ENCODE assay signal across 29 cellular contexts in the genomic region with DNA sequence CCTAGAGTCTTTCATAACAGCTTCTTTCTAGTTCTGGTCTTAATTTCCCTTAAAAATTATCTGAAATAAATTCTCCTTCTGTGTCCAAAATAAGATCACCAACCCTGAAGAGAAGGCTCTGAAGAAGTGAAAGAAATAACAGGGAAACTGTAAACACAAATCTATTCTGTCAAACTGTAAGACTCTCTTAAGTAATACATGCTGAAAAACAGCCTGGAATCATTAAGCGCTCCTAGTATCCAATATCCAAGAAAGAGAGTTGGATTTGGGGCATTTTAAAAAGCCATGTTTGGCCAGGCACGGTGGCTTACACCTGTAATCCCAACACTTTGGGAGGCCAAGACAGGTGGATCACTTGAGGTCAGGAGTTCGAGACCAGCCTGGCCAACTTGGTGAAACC.
"Had no signal": no experiment of that assay in that cellular context is flagged by ENCODE, and none has a peak within 500 bp of the region (broad histone marks: within the 10 kb centered on the region; RNA-seq: fewer than 3 reads in every experiment).

No MANE protein-coding gene starts in this region.

- H3K4me1 Mint-ChIP-seq: activated CD4-positive, alpha-beta T cell treated with anti-CD3 and anti-CD28 coated beads, Interleukin-2, amount 10 ng/mL, durations not matched to agents 7 days and 5 days; activated naive CD8-positive, alpha-beta T cell treated with anti-CD3 and anti-CD28 coated beads, Interleukin-2, amount 50 U/mL, for 24 hours had no signal

- DNase-seq: activated CD4-positive, alpha-beta memory T cell treated with anti-CD3 and anti-CD28 coated beads for 36 hours; activated CD4-positive, alpha-beta T cell treated with anti-CD3 and anti-CD28 coated beads, Interleukin-2, amount 10 ng/mL, durations not matched to agents 7 days and 5 days; activated CD8-positive, alpha-beta memory T cell treated with anti-CD3 and anti-CD28 coated beads for 24 hours; activated effector memory CD4-positive, alpha-beta T cell treated with anti-CD3 and anti-CD28 coated beads, Interleukin-2, amount 50 U/mL, for 16 hours; activated naive CD4-positive, alpha-beta T cell treated with Interleukin-2 at 50 U/mL for 16 hours; activated naive CD8-positive, alpha-beta T cell treated with anti-CD3 and anti-CD28 coated beads, Interleukin-2, amount 50 U/mL, for 24 hours; activated T-cell treated with anti-CD3 and anti-CD28 coated beads, Interleukin-2, amount 50 U/mL, for 4 hours; amniotic stem cell; body of pancreas; Kasumi-1; KBM-7; NCI-H1417 treated with DMSO at 0.1 percent for 48 hours; NCI-H1694; NCI-H2029; NCI-H2107; NCI-H2171 treated with DMSO at 0.1 percent for 48 hours; NCI-H226; NCI-H526 treated with DMSO at 0.1 percent for 48 hours; NCI-H82; OCI-M1; Peyer's patch; Right ventricle myocardium superior; SJCRH30; SW 1271 had no signal

- H3K4me3 Mint-ChIP-seq: activated CD4-positive, alpha-beta memory T cell treated with anti-CD3 and anti-CD28 coated beads for 36 hours; activated CD4-positive, alpha-beta T cell treated with anti-CD3 and anti-CD28 coated beads, Interleukin-2, amount 10 ng/mL, durations not matched to agents 7 days and 5 days; activated naive CD8-positive, alpha-beta T cell treated with anti-CD3 and anti-CD28 coated beads, Interleukin-2, amount 50 U/mL, for 24 hours; activated T-cell treated with anti-CD3 and anti-CD28 coated beads, Interleukin-2, amount 50 U/mL, for 4 hours; WTC11 had no signal

- H3K27me3 Mint-ChIP-seq: activated CD4-positive, alpha-beta memory T cell treated with anti-CD3 and anti-CD28 coated beads for 36 hours; activated CD4-positive, alpha-beta T cell treated with anti-CD3 and anti-CD28 coated beads, Interleukin-2, amount 10 ng/mL, durations not matched to agents 7 days and 5 days; activated naive CD8-positive, alpha-beta T cell treated with anti-CD3 and anti-CD28 coated beads, Interleukin-2, amount 50 U/mL, for 24 hours had no signal

- H3K4me1 ChIP-seq: ascending aorta, body of pancreas, Peyer's patch, SJCRH30 had no signal

- ATAC-seq: activated naive CD4-positive, alpha-beta T cell treated with anti-CD3 and anti-CD28 coated beads, Interleukin-2, amount 50 U/mL, for 72 hours; activated naive CD8-positive, alpha-beta T cell treated with anti-CD3 and anti-CD28 coated beads, Interleukin-2, amount 50 U/mL, for 24 hours; activated T-cell treated with anti-CD3 and anti-CD28 coated beads, Interleukin-2, amount 50 U/mL, for 4 hours; body of pancreas; SK-N-SH treated with all-trans-retinoic acid at 6 μM for 48 hours; WTC11 had no signal

- H3K27me3 ChIP-seq: ascending aorta, body of pancreas, Peyer's patch, SJCRH30 had no signal

- H3K27ac Mint-ChIP-seq: activated CD4-positive, alpha-beta memory T cell treated with anti-CD3 and anti-CD28 coated beads for 36 hours; activated CD4-positive, alpha-beta T cell treated with anti-CD3 and anti-CD28 coated beads, Interleukin-2, amount 10 ng/mL, durations not matched to agents 7 days and 5 days; activated naive CD4-positive, alpha-beta T cell treated with anti-CD3 and anti-CD28 coated beads, Interleukin-2, amount 50 U/mL, for 72 hours; activated naive CD8-positive, alpha-beta T cell treated with anti-CD3 and anti-CD28 coated beads, Interleukin-2, amount 50 U/mL, for 24 hours; WTC11 had no signal

- H3K4me3 ChIP-seq: ascending aorta, body of pancreas, Peyer's patch, SJCRH30 had no signal

- H3K27ac ChIP-seq: ascending aorta, body of pancreas, RWPE1, SJCRH30 had no signal

- H3K9me3 ChIP-seq: ascending aorta, body of pancreas, Peyer's patch, SJCRH30 had no signal

- H3K9me3 Mint-ChIP-seq: activated CD4-positive, alpha-beta memory T cell treated with anti-CD3 and anti-CD28 coated beads for 36 hours; activated CD4-positive, alpha-beta T cell treated with anti-CD3 and anti-CD28 coated beads, Interleukin-2, amount 10 ng/mL, durations not matched to agents 7 days and 5 days; activated naive CD4-positive, alpha-beta T cell treated with anti-CD3 and anti-CD28 coated beads, Interleukin-2, amount 50 U/mL, for 72 hours; activated naive CD8-positive, alpha-beta T cell treated with anti-CD3 and anti-CD28 coated beads, Interleukin-2, amount 50 U/mL, for 24 hours; activated T-cell treated with anti-CD3 and anti-CD28 coated beads, Interleukin-2, amount 50 U/mL, for 4 hours had no signal
